Comparison of ENCODE assay signal across 25 cellular contexts in genomic region chr16:67145746-67146145, GRCh38.
"Had no signal": no experiment of that assay in that cellular context is flagged by ENCODE, and none has a peak within 500 bp of the region (broad histone marks: within the 10 kb centered on the region; RNA-seq: fewer than 3 reads in every experiment).

No MANE protein-coding gene starts in this region.

- H3K9me3 Mint-ChIP-seq: activated CD4-positive, alpha-beta memory T cell treated with anti-CD3 and anti-CD28 coated beads, Interleukin-2, amount 10 ng/mL, durations not matched to agents 7 days and 5 days; activated CD4-positive, alpha-beta T cell treated with anti-CD3 and anti-CD28 coated beads, Interleukin-2, amount 10 ng/mL, durations not matched to agents 7 days and 5 days; activated naive CD8-positive, alpha-beta T cell treated with anti-CD3 and anti-CD28 coated beads for 36 hours; endodermal cell; natural killer cell treated with Interleukin-12 subunit alpha and Interleukin-12 subunit beta and Interleukin-15 and Interleukin-18, amount 100 ng/mL, for 72 hours; stimulated activated naive B cell treated with anti-CD40 and anti-IgM and Interleukin-4, amounts not matched to agents 10 μg/mL and 1 μg/mL and 100 μg/mL, for 72 hours had no signal

- ATAC-seq: heart right ventricle; mucosa of descending colon; natural killer cell treated with Interleukin-12 subunit alpha and Interleukin-12 subunit beta and Interleukin-15 and Interleukin-18, amount 100 ng/mL, for 72 hours; right lobe of liver; stimulated activated naive B cell treated with anti-CD40 and anti-IgM and Interleukin-4, amounts not matched to agents 10 μg/mL and 1 μg/mL and 100 μg/mL, for 72 hours; T-helper 17 cell had no signal

- H3K4me1 Mint-ChIP-seq: activated naive CD8-positive, alpha-beta T cell treated with anti-CD3 and anti-CD28 coated beads for 36 hours; endodermal cell had no signal

- H3K27ac ChIP-seq: ascending aorta, brain microvascular endothelial cell, esophagus muscularis mucosa, heart right ventricle, left ventricle myocardium inferior, right lobe of liver, SK-N-MC, skin epidermis, testis, transverse colon had no signal

- H3K4me3 Mint-ChIP-seq: activated CD4-positive, alpha-beta memory T cell treated with anti-CD3 and anti-CD28 coated beads, Interleukin-2, amount 10 ng/mL, durations not matched to agents 7 days and 5 days; activated CD4-positive, alpha-beta T cell treated with anti-CD3 and anti-CD28 coated beads, Interleukin-2, amount 10 ng/mL, durations not matched to agents 7 days and 5 days; activated naive CD8-positive, alpha-beta T cell treated with anti-CD3 and anti-CD28 coated beads for 36 hours; endodermal cell; natural killer cell treated with Interleukin-12 subunit alpha and Interleukin-12 subunit beta and Interleukin-15 and Interleukin-18, amount 100 ng/mL, for 72 hours; stimulated activated naive B cell treated with anti-CD40 and anti-IgM and Interleukin-4, amounts not matched to agents 10 μg/mL and 1 μg/mL and 100 μg/mL, for 72 hours; T-helper 17 cell had no signal

- DNase-seq: activated CD4-positive, alpha-beta memory T cell treated with anti-CD3 and anti-CD28 coated beads, Interleukin-2, amount 10 ng/mL, durations not matched to agents 7 days and 5 days; activated CD4-positive, alpha-beta T cell treated with anti-CD3 and anti-CD28 coated beads for 1 hour; activated CD4-positive, alpha-beta T cell treated with anti-CD3 and anti-CD28 coated beads, Interleukin-2, amount 10 ng/mL, durations not matched to agents 7 days and 5 days; activated naive CD4-positive, alpha-beta T cell treated with Interleukin-2 at 50 U/mL for 16 hours; activated naive CD8-positive, alpha-beta T cell treated with anti-CD3 and anti-CD28 coated beads for 36 hours; activated T-cell treated with anti-CD3 and anti-CD28 coated beads, Interleukin-2, amount 50 U/mL, for 48 hours; brain microvascular endothelial cell; endodermal cell; foreskin melanocyte; heart right ventricle; left ventricle myocardium inferior; mucosa of descending colon; stimulated activated CD4-positive, alpha-beta T cell treated with anti-CD3 and anti-CD28 coated beads, Interleukin-4, amount 100 ng/mL, for 4 hours; stimulated activated CD8-positive, alpha-beta memory T cell treated with anti-CD3 and anti-CD28 coated beads, Interleukin-4, amount 100 ng/mL, for 48 hours; stimulated activated naive B cell treated with anti-CD40 and anti-IgM and Interleukin-4, amounts not matched to agents 10 μg/mL and 1 μg/mL and 100 μg/mL, for 72 hours; T-helper 17 cell; testis; transverse colon had no signal

- H3K27me3 Mint-ChIP-seq: activated CD4-positive, alpha-beta memory T cell treated with anti-CD3 and anti-CD28 coated beads, Interleukin-2, amount 10 ng/mL, durations not matched to agents 7 days and 5 days; activated CD4-positive, alpha-beta T cell treated with anti-CD3 and anti-CD28 coated beads, Interleukin-2, amount 10 ng/mL, durations not matched to agents 7 days and 5 days; natural killer cell treated with Interleukin-12 subunit alpha and Interleukin-12 subunit beta and Interleukin-15 and Interleukin-18, amount 100 ng/mL, for 72 hours; T-helper 17 cell had no signal

- H3K27ac Mint-ChIP-seq: activated CD4-positive, alpha-beta T cell treated with anti-CD3 and anti-CD28 coated beads, Interleukin-2, amount 10 ng/mL, durations not matched to agents 7 days and 5 days; activated naive CD8-positive, alpha-beta T cell treated with anti-CD3 and anti-CD28 coated beads for 36 hours; endodermal cell; natural killer cell treated with Interleukin-12 subunit alpha and Interleukin-12 subunit beta and Interleukin-15 and Interleukin-18, amount 100 ng/mL, for 72 hours; progenitor cell of endocrine pancreas; stimulated activated naive B cell treated with anti-CD40 and anti-IgM and Interleukin-4, amounts not matched to agents 10 μg/mL and 1 μg/mL and 100 μg/mL, for 72 hours; T-helper 17 cell had no signal
